Comparison of ENCODE assay signal across 10 cellular contexts in the genomic region with DNA sequence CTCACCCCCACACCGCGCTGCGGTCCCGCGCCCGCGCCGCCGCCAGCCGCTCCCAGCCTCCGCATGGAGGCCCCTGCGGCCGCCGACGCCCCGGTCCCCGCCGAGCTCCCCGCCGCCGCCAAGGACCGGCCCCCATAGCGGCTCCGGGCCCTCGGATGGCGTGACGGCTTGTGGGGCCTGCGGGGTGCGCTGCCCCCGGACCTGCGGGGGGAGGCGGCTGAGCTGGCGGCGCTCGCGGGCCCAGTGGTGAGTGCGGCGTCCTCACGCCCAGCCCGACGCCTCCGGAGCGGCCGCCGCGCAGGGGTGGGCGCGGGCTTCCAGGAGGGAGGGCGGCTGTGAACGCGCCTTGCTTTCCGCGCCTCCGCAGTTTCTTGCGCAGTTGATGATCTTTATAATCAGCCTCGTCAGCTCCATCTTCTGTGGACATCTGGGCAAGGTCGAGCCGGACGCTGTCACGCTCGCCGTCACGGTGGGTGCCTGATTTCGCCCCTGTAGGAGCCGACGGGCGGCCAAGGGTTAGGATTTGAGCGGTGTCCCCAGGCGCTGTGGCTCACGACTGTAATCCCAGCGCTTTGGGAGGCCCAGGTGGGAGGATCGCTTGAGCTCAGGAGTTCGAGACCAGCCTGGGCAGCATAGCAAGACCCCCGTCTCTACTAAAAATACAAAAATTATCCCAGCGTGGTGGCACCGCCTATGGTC. TPM values are rescaled to one million over a fixed set of nuclear protein-coding genes. Genes with fewer than 3 reads are reported as not detected.
DNase-seq lines count a peak whose midpoint lies in the region; ATAC-seq and TF ChIP-seq lines count a peak whose summit lies in the region.
"Had no signal": no experiment of that assay in that cellular context is flagged by ENCODE, and none has a peak within 500 bp of the region (broad histone marks: within the 10 kb centered on the region; RNA-seq: fewer than 3 reads in every experiment).

No MANE protein-coding gene starts in this region.

- H3K9me3 ChIP-seq in mucosa of descending colon (no peaks in the 10 kb centered on the region), upper lobe of right lung (no peaks in the 10 kb centered on the region)
- H3K9me3 ChIP-seq: BLaER1 had no signal

- peak; percentile 22 for DNase-seq in activated T-cell treated with anti-CD3 and anti-CD28 coated beads, Interleukin-2, amount 50 U/mL, for 1 hour
- DNase-seq in activated T-cell treated with anti-CD3 and anti-CD28 coated beads for 4 hours (no peak), mucosa of descending colon (no peak), upper lobe of right lung (no peak), OCI-M1 (lab: John Stamatoyannopoulos, UW) (no peak)
- no peak for DNase-seq in activated CD4-positive, alpha-beta T cell treated with anti-CD3 and anti-CD28 coated beads, Interleukin-2, amount 50 U/mL, for 4 hours
- DNase-seq: stimulated activated CD4-positive, alpha-beta T cell treated with anti-CD3 and anti-CD28 coated beads, Interleukin-15, amount 100 ng/mL, for 24 hours had no signal

- ATAC-seq in esophagus mucosa (peak; percentile 14), mucosa of descending colon (peak; percentile 25), upper lobe of right lung (peak; percentile 75), GM21526 (IDR thresholded peaks at IDR 0.05; ENCODE audit: low FRiP score, unreplicated experiment) (no peak)

- H3K36me3 ChIP-seq in mucosa of descending colon (ENCODE audit: low read depth) (no peaks in the 10 kb centered on the region), upper lobe of right lung (no peaks in the 10 kb centered on the region)
- H3K36me3 ChIP-seq: BLaER1 had no signal

- no peak overlapping the region for H3K4me3 ChIP-seq in mucosa of descending colon
- peak overlapping the region; percentile 45 for H3K4me3 ChIP-seq in upper lobe of right lung
- H3K4me3 ChIP-seq: BLaER1 had no signal

- H3K27ac ChIP-seq in upper lobe of right lung, result no peak overlapping the region
- H3K27ac ChIP-seq: BLaER1 had no signal

- peaks cover 6% of the 10 kb centered on the region for H3K27me3 ChIP-seq in upper lobe of right lung
- H3K27me3 ChIP-seq: BLaER1 had no signal

- TF ChIP-seq CTCF in mucosa of descending colon (IDR thresholded peaks at IDR 0.05) (no peak), upper lobe of right lung (IDR thresholded peaks at IDR 0.05) (no peak)

- H3K4me1 ChIP-seq in mucosa of descending colon (ENCODE audit: low read depth) (no peaks in the 10 kb centered on the region), upper lobe of right lung (no peaks in the 10 kb centered on the region)
- H3K4me1 ChIP-seq: BLaER1 had no signal

- intact Hi-C loops in mucosa of descending colon (cut with DNase I, micrococcal nuclease) (no loop called here), upper lobe of right lung (cut with DNase I) (no loop called here)

RNA-seq across cellular contexts. Expression of gene SLC47A1, which starts 46.4 kb away (rescaled TPM):
- 2.7 TPM for total RNA-seq in esophagus mucosa
- 1 to 10 TPM; 1.0 to 2.9 (median 2.3) TPM for total RNA-seq in mucosa of descending colon
- total RNA-seq in upper lobe of right lung, result 13.4 TPM
